ENCODE assay signal across 9 cellular contexts in the genomic region with DNA sequence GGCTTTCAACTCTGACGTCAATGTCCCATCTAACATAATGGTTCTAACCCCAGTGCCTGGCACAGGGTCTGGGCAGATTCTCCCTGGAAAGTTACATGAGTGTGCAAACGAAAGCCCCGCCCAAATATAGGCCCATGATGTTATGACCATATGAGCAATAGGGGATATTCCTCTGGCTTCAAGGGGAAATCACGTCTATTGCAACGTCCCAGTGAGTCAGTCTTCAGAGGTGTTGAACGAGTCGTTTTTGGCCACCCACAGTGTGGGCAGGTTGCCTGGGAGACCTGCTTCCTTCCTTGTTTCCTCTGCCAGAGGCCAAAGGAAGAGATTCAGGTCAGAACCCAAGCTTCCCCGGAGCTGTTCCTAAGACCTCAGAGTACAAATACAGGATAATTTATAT. TPM values are rescaled to one million over a fixed set of nuclear protein-coding genes. Genes with fewer than 3 reads are reported as not detected.
DNase-seq lines count a peak whose midpoint lies in the region; ATAC-seq and TF ChIP-seq lines count a peak whose summit lies in the region.
"Had no signal": no experiment of that assay in that cellular context is flagged by ENCODE, and none has a peak within 500 bp of the region (broad histone marks: within the 10 kb centered on the region; RNA-seq: fewer than 3 reads in every experiment).

No MANE protein-coding gene starts in this region.

- H3K27me3 ChIP-seq in CD8-positive, alpha-beta memory T cell (ENCODE audit: insufficient read depth, low read length, poor library complexity, severe bottlenecking) = no peaks in the 10 kb centered on the region
- H3K27me3 ChIP-seq in HL-60 (ENCODE audit: insufficient read depth, poor library complexity, severe bottlenecking) (no peaks in the 10 kb centered on the region), PC-3 (ENCODE audit: low read length) (peaks cover 43% of the 10 kb centered on the region)
- H3K27me3 ChIP-seq in naive thymus-derived CD4-positive, alpha-beta T cell (ENCODE audit: control insufficient read depth in 2 of 2, insufficient read depth in 2 of 2, low read length in 2 of 2) = no peaks in the 10 kb centered on the region

- peaks cover 6% of the 10 kb centered on the region for H3K36me3 ChIP-seq in CD8-positive, alpha-beta memory T cell (ENCODE audit: insufficient read depth, low read length)
- peaks cover 0 to 9% (median 3%) of the 10 kb centered on the region in 3 experiments for H3K36me3 ChIP-seq in naive thymus-derived CD4-positive, alpha-beta T cell (ENCODE audit: control insufficient read depth in 2 of 3, insufficient read depth in 3 of 3, low read length in 3 of 3)
- no peaks in the 10 kb centered on the region for H3K36me3 ChIP-seq in PC-3 (ENCODE audit: low read depth, low read length)
- H3K36me3 ChIP-seq: heart right ventricle had no signal

- no TSS peak for BruUV-seq in PC-3 (replicated peaks; lab: Mats Ljungman, UMichigan)

- H3K9ac ChIP-seq in PC-3 (ENCODE audit: low read length) = no peak overlapping the region

- H3K27ac ChIP-seq in CD8-positive, alpha-beta memory T cell (ENCODE audit: low read depth, low read length) = peak overlapping the region; percentile 17
- H3K27ac ChIP-seq in HL-60 (replicated peaks) (peak overlapping the region; percentile 64), PC-3 (ENCODE audit: low read length) (no peak overlapping the region)
- H3K27ac ChIP-seq in naive thymus-derived CD4-positive, alpha-beta T cell (ENCODE audit: low read depth, low read length) = no peak overlapping the region

- H4K20me1 ChIP-seq in PC-3 (ENCODE audit: low read length) = no peaks in the 10 kb centered on the region

- POLR2A ChIA-PET in CD8-positive, alpha-beta memory T cell (lab: Charles Lee) = interaction anchor here (0.7 kb wide), 1 partner anchor 52 kb away, joined by 3 read pairs; no protein-coding TSS in a partner anchor
- POLR2A ChIA-PET in naive thymus-derived CD4-positive, alpha-beta T cell (lab: Charles Lee) = interaction anchor here (1.5 to 2.0 kb wide), 2 partner anchors 13 to 29 kb away, joined by 3 to 6 read pairs; no protein-coding TSS in a partner anchor
- POLR2A ChIA-PET in PC-3 (lab: Charles Lee; ENCODE audit: unreplicated experiment) = no interaction called here

- no peak overlapping the region for H2AFZ ChIP-seq in PC-3 (ENCODE audit: low read length)

- peaks cover 84 to 96% (median 94%) of the 10 kb centered on the region in 3 donors for H3K4me1 Mint-ChIP-seq in CD8-positive, alpha-beta memory T cell
- H3K4me1 Mint-ChIP-seq in naive thymus-derived CD4-positive, alpha-beta T cell = peaks cover 29 to 87% (median 72%) of the 10 kb centered on the region in 7 donors

- no peaks in the 10 kb centered on the region for H3K9me3 ChIP-seq in CD8-positive, alpha-beta memory T cell (ENCODE audit: low read length)
- H3K9me3 ChIP-seq in naive thymus-derived CD4-positive, alpha-beta T cell (ENCODE audit: control insufficient read depth in 2 of 3, low read length in 3 of 3) = peaks cover 0 to 13% (median 5%) of the 10 kb centered on the region in 3 experiments
- no peaks in the 10 kb centered on the region for H3K9me3 ChIP-seq in PC-3 (ENCODE audit: low read length)

- peaks cover 0 to 5% (median under 1%) of the 10 kb centered on the region in 5 donors for H3K9me3 Mint-ChIP-seq in CD8-positive, alpha-beta memory T cell
- peaks cover 5 to 30% (median 11%) of the 10 kb centered on the region in 11 donors for H3K9me3 Mint-ChIP-seq in naive thymus-derived CD4-positive, alpha-beta T cell

- ATAC-seq in naive thymus-derived CD4-positive, alpha-beta T cell = peak; percentile 80
- no peak for ATAC-seq in PC-3
- no peak for ATAC-seq in HG03354 (IDR thresholded peaks at IDR 0.05; ENCODE audit: poor library complexity, severe bottlenecking, unreplicated experiment)
- ATAC-seq in GM19395 (IDR thresholded peaks at IDR 0.05; ENCODE audit: unreplicated experiment) = no peak

- CTCF ChIA-PET in CD8-positive, alpha-beta memory T cell (lab: Charles Lee) = interaction anchor here (0.8 kb wide), 1 partner anchor 552 kb away, joined by 3 read pairs; the partner anchor contains the start of gene RPL26
- CTCF ChIA-PET in naive thymus-derived CD4-positive, alpha-beta T cell (lab: Charles Lee) = interaction anchor here (1.0 kb wide), 1 partner anchor 63 kb away, joined by 3 read pairs; no protein-coding TSS in a partner anchor
- CTCF ChIA-PET in PC-3 (lab: Charles Lee) = no interaction called here

- no peaks in the 10 kb centered on the region for H3K9me2 ChIP-seq in PC-3 (replicated peaks; ENCODE audit: low read length)

- no peaks in the 10 kb centered on the region for H3K27me3 Mint-ChIP-seq in CD8-positive, alpha-beta memory T cell
- H3K27me3 Mint-ChIP-seq in naive thymus-derived CD4-positive, alpha-beta T cell = no peaks in the 10 kb centered on the region

- no peak overlapping the region for H3K4me2 ChIP-seq in PC-3 (ENCODE audit: low read length)

- H3K4me1 ChIP-seq in CD8-positive, alpha-beta memory T cell (ENCODE audit: insufficient read depth, low read length) = peaks cover 36% of the 10 kb centered on the region
- H3K4me1 ChIP-seq in naive thymus-derived CD4-positive, alpha-beta T cell (ENCODE audit: control insufficient read depth in 2 of 2, insufficient read depth in 2 of 2, low read length in 2 of 2) = peaks cover 22 to 57% of the 10 kb centered on the region in 2 donors
- no peaks in the 10 kb centered on the region for H3K4me1 ChIP-seq in PC-3 (ENCODE audit: insufficient read depth, low read length)

- TF ChIP-seq CTCF in HL-60 (IDR thresholded peaks at IDR 0.05; ENCODE audit: insufficient read depth, low read length) (no peak), PC-3 (conservative IDR thresholded peaks at IDR 0.05; ENCODE audit: low read depth, low read length) (no peak)

- intact Hi-C loops in naive thymus-derived CD4-positive, alpha-beta T cell (cut with micrococcal nuclease) = no loop called here
- intact Hi-C loops in PC-3 (cut with micrococcal nuclease) = no loop called here

- peak overlapping the region; percentile 9 to 75 (median 56) for H3K4me3 Mint-ChIP-seq in CD8-positive, alpha-beta memory T cell
- H3K4me3 Mint-ChIP-seq in naive thymus-derived CD4-positive, alpha-beta T cell = peak overlapping the region in 6 of 10 donors; percentile 1 to 54 (median 22)

- no peaks in the 10 kb centered on the region for H3F3A ChIP-seq in PC-3 (ENCODE audit: low read length, unreplicated experiment)

- no peaks in the 10 kb centered on the region for H3K79me2 ChIP-seq in PC-3 (ENCODE audit: low read length)

- DNase-seq in CD8-positive, alpha-beta memory T cell = peak in 4 of 5 donors; percentile 35 to 81 (median 62)
- peak in 1 of 2 experiments; percentile 79 for DNase-seq in HL-60 (ENCODE audit: low read depth in 1 of 2, low spot score in 1 of 2)
- peak; percentile 53 to 55 for DNase-seq in activated CD8-positive, alpha-beta memory T cell treated with anti-CD3 and anti-CD28 coated beads for 4 hours (ENCODE audit: low read depth in 2 of 2)
- peak in 1 of 9 donors; percentile 68 for DNase-seq in naive thymus-derived CD4-positive, alpha-beta T cell
- DNase-seq in PC-3 = no peak
- no peak for DNase-seq in COR-L47 (lab: John Stamatoyannopoulos, UW)
- DNase-seq: heart right ventricle had no signal

- no peak overlapping the region for H3K4me3 ChIP-seq in CD8-positive, alpha-beta memory T cell (ENCODE audit: low read length)
- H3K4me3 ChIP-seq in HL-60 (replicated peaks; ENCODE audit: insufficient read depth, low read length) (no peak overlapping the region), PC-3 (ENCODE audit: low read length) (no peak overlapping the region)
- no peak overlapping the region for H3K4me3 ChIP-seq in naive thymus-derived CD4-positive, alpha-beta T cell (ENCODE audit: low read length)
- H3K4me3 ChIP-seq: heart right ventricle had no signal

- H3K36me3 Mint-ChIP-seq in CD8-positive, alpha-beta memory T cell = peaks cover 22 to 43% (median 23%) of the 10 kb centered on the region in 3 donors
- H3K36me3 Mint-ChIP-seq in naive thymus-derived CD4-positive, alpha-beta T cell = peaks cover 15 to 67% (median 60%) of the 10 kb centered on the region in 5 donors

- peak overlapping the region; percentile 84 to 98 (median 93) for H3K27ac Mint-ChIP-seq in CD8-positive, alpha-beta memory T cell
- H3K27ac Mint-ChIP-seq in naive thymus-derived CD4-positive, alpha-beta T cell = peak overlapping the region in 8 of 9 donors; percentile 4 to 87 (median 70)

RNA-seq across cellular contexts. Expression of gene PIK3R5, which starts 30.3 kb away (rescaled TPM):
- total RNA-seq in CD8-positive, alpha-beta memory T cell = 10 to 100 TPM; 28.6 to 30.2 TPM
- polyA plus RNA-seq in CD8-positive, alpha-beta memory T cell = 71.6 TPM
- 100 to 1,000 TPM in 2 of 5 experiments, 10 to 100 TPM in 3; 73.5 to 231 (median 77.6) TPM for total RNA-seq in naive thymus-derived CD4-positive, alpha-beta T cell
- 10 to 100 TPM; 18.0 to 47.6 TPM for polyA plus RNA-seq in naive thymus-derived CD4-positive, alpha-beta T cell
- not detected in 2 replicates for total RNA-seq in PC-3 (2014; rRNA removed)

Comparison
In these comparisons a context has a peak if more than half of its experiments do, and no peak if none do; other contexts are left out.
1. DNase-seq: peak in CD8-positive, alpha-beta memory T cell (4 of 5) and activated CD8-positive, alpha-beta memory T cell treated with anti-CD3 and anti-CD28 coated beads for 4 hours (2 of 2); none in PC-3 (single experiment) and COR-L47 (single experiment).
2. H3K27ac ChIP-seq: peak in CD8-positive, alpha-beta memory T cell (single experiment) and HL-60 (single experiment); none in naive thymus-derived CD4-positive, alpha-beta T cell (single experiment) and PC-3 (single experiment).
3. RNA of gene PIK3R5, which starts 30.3 kb away (total RNA-seq): 73.5 to 231 TPM in naive thymus-derived CD4-positive, alpha-beta T cell and 28.6 to 30.2 TPM in CD8-positive, alpha-beta memory T cell; not detected in PC-3; every median in the first group is over 10 times any median in the second.